In genomic region chr2:44821500-44821899, GRCh38 we compare ENCODE assay signal across 2 cellular contexts.
TF ChIP-seq lines count a peak whose summit lies in the region.

No MANE protein-coding gene starts in this region.

TF ChIP-seq in GM23338, 12 proteins besides CTCF, POLR2A, EP300 and RAD21 (continued from another document):
- TF ChIP-seq CREB1 (CRISPR knock-in tag; IDR thresholded peaks at IDR 0.05; ENCODE audit: low read depth) = no peak
- TF ChIP-seq ZNF462 (CRISPR knock-in tag; IDR thresholded peaks at IDR 0.05) = no peak
- no peak for TF ChIP-seq REST (IDR thresholded peaks at IDR 0.05; ENCODE audit: unreplicated experiment)
- no peak for TF ChIP-seq ZNF114 (CRISPR knock-in tag; IDR thresholded peaks at IDR 0.05)
- TF ChIP-seq EZH2phosphoT487 (IDR thresholded peaks at IDR 0.05; ENCODE audit: unreplicated experiment) = no peak
- no peak for TF ChIP-seq POLR2AphosphoS5 (IDR thresholded peaks at IDR 0.05; ENCODE audit: low read depth)
- no peak for TF ChIP-seq JUNB (IDR thresholded peaks at IDR 0.05; ENCODE audit: unreplicated experiment)
- no peak for TF ChIP-seq ETS1 (IDR thresholded peaks at IDR 0.05)
- no peak for TF ChIP-seq EZH2 (IDR thresholded peaks at IDR 0.05; ENCODE audit: low read depth, unreplicated experiment)
TF ChIP-seq in GM23338: peak in this region for 0.

TF ChIP-seq in H1, 55 proteins besides CTCF, POLR2A, EP300 and RAD21 (continued from another document):
- no peak for TF ChIP-seq MAX (IDR thresholded peaks at IDR 0.05)
- TF ChIP-seq TAF7 (optimal IDR thresholded peaks at IDR 0.05; ENCODE audit: borderline replicate concordance, low read depth, low read length) = no peak
- no peak for TF ChIP-seq RFX5 (IDR thresholded peaks at IDR 0.05; ENCODE audit: borderline replicate concordance, low read depth, low read length)
- no peak for TF ChIP-seq TBP (IDR thresholded peaks at IDR 0.05; ENCODE audit: low read depth, low read length)
